In genomic region chr3:132303341-132304201, GRCh38 we compare ENCODE assay signal across 6 cellular contexts. TPM values are rescaled to one million over a fixed set of nuclear protein-coding genes. Genes with fewer than 3 reads are reported as not detected.
"Had no signal": no experiment of that assay in that cellular context is flagged by ENCODE, and none has a peak within 500 bp of the region (broad histone marks: within the 10 kb centered on the region; RNA-seq: fewer than 3 reads in every experiment).

No MANE protein-coding gene starts in this region.

RNA-seq across cellular contexts. Expression of gene ACP3, which starts 13.6 kb away (rescaled TPM):
- total RNA-seq: chondrocyte; dermis microvascular lymphatic vessel endothelial cell; frontal cortex; left lobe of liver; natural killer cell treated with Interleukin-12 subunit alpha and Interleukin-12 subunit beta and Interleukin-15 and Interleukin-18, amount 100 ng/mL, for 72 hours; renal cortical epithelial cell had no signal
